ENCODE assay signal across 8 cellular contexts in the genomic region with DNA sequence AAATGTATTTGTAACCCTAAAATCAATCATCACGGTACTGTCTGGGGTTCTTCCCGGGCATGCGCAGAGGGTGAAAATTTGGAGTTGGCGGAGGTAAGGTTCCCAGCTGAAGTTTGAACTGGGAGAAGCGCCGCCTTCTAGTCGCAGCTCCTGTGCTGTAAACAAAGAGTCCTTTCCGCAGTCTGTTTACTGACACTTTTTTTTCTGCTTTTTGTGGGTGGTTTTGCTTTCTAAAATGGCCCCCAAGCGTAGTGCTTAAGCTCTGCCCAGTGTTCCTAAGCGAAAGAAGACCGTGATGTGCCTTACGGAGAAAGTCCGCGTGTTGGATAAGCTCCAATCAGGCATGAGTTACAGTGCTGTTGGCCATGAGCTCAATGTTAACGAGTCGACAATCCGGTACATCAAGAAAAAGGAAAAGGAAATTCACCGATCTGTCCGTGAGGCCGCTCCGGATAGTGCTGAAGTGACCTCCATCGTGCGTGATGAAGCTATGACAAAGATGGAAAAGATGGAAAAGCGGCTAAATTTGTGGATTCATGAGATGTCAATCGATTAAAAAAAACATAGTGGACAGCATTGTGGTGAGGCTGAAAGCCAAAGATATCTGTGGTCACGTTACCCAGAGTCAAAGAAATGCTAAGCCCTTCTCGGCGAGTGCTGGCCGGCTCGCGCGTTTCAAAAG. TPM values are rescaled to one million over a fixed set of nuclear protein-coding genes. Genes with fewer than 3 reads are reported as not detected.
DNase-seq lines count a peak whose midpoint lies in the region; ATAC-seq and TF ChIP-seq lines count a peak whose summit lies in the region.

No MANE protein-coding gene starts in this region.

- H3K36me3 Mint-ChIP-seq in T-helper 17 cell (ENCODE audit: low read depth): peaks cover 8% of the 10 kb centered on the region
- H3K36me3 Mint-ChIP-seq in effector memory CD8-positive, alpha-beta T cell (ENCODE audit: insufficient read depth): peaks cover 39% of the 10 kb centered on the region

- H3K4me1 ChIP-seq in suprapubic skin: peaks cover 18% of the 10 kb centered on the region

- peaks cover 20% of the 10 kb centered on the region for H3K4me1 Mint-ChIP-seq in T-helper 17 cell
- H3K4me1 Mint-ChIP-seq in effector memory CD8-positive, alpha-beta T cell (ENCODE audit: low read depth in 2 of 2): peaks cover 13 to 25% of the 10 kb centered on the region in 2 donors

- peak overlapping the region; percentile 100 for H3K27ac ChIP-seq in suprapubic skin

- no peaks in the 10 kb centered on the region for H3K27me3 Mint-ChIP-seq in T-helper 17 cell
- H3K27me3 Mint-ChIP-seq in effector memory CD8-positive, alpha-beta T cell: no peaks in the 10 kb centered on the region

- peak overlapping the region; percentile 74 for H3K4me3 ChIP-seq in suprapubic skin

- TF ChIP-seq CTCF in AG09319 (IDR thresholded peaks at IDR 0.05; ENCODE audit: low read depth, low read length) (no peak), GM13977 (IDR thresholded peaks at IDR 0.05; ENCODE audit: extremely low read depth, insufficient read depth, missing control alignments) (no peak), suprapubic skin (IDR thresholded peaks at IDR 0.05) (no peak)

- no peaks in the 10 kb centered on the region for H3K27me3 ChIP-seq in suprapubic skin

- TF ChIP-seq POLR2A in suprapubic skin (IDR thresholded peaks at IDR 0.05): peak in 1 of 2 donors; percentile 38

- peak overlapping the region; percentile 93 for H3K4me3 Mint-ChIP-seq in T-helper 17 cell
- H3K4me3 Mint-ChIP-seq in effector memory CD8-positive, alpha-beta T cell: peak overlapping the region; percentile 90 to 94

- in situ Hi-C loops in GM13977 (cut with MboI; ENCODE audit: low pct_unique_long_range_greater_than_20kb, low sequenced_read_pairs, unreplicated experiment): no loop called here

- H3K36me3 ChIP-seq in suprapubic skin: no peaks in the 10 kb centered on the region

- 1% methylated on average over 32 of the region's 32 CpGs for WGBS in suprapubic skin

- H3K9me3 ChIP-seq in T-helper 17 cell (ENCODE audit: control insufficient read depth, low read length, poor library complexity, severe bottlenecking) (no peaks in the 10 kb centered on the region), suprapubic skin (no peaks in the 10 kb centered on the region)

- peaks cover 0 to 3% of the 10 kb centered on the region in 2 donors for H3K9me3 Mint-ChIP-seq in effector memory CD8-positive, alpha-beta T cell

- H3K27ac Mint-ChIP-seq in T-helper 17 cell: peak overlapping the region; percentile 98
- H3K27ac Mint-ChIP-seq in effector memory CD8-positive, alpha-beta T cell: peak overlapping the region; percentile 99

- ATAC-seq in HG02798 (IDR thresholded peaks at IDR 0.05; ENCODE audit: poor library complexity, unreplicated experiment) (peak; percentile 75), T-helper 17 cell (peak; percentile 79)
- peak; percentile 70 for ATAC-seq in effector memory CD8-positive, alpha-beta T cell (replicated peaks)

- TF ChIP-seq EP300 in suprapubic skin (IDR thresholded peaks at IDR 0.05): no peak

- peak; percentile 82 for DNase-seq in AG09319 (ENCODE audit: extremely low read depth, low read depth)
- peak; percentile 83 for DNase-seq in GM13977 (ENCODE audit: low spot score)
- DNase-seq in NCI-H128 (lab: John Stamatoyannopoulos, UW; ENCODE audit: unreplicated experiment): peak; percentile 64
- peak in 2 of 3 donors; percentile 57 to 68 for DNase-seq in T-helper 17 cell
- peak in 2 of 3 experiments; percentile 69 to 70 for DNase-seq in effector memory CD8-positive, alpha-beta T cell
- peak; percentile 97 to 98 for DNase-seq in lung microvascular endothelial cell (ENCODE audit: low read depth in 2 of 2)
- peak; percentile 81 to 85 for DNase-seq in suprapubic skin (ENCODE audit: low spot score in 2 of 2)

RNA-seq across cellular contexts. Expression of a gene that starts 0.6 kb away (rescaled TPM):
- 10 to 100 TPM; 33.6 to 34.7 TPM for total RNA-seq in T-helper 17 cell
- 40.9 and 46.2 TPM in 2 replicates for total RNA-seq in lung microvascular endothelial cell
- total RNA-seq in suprapubic skin: 10 to 100 TPM; 36.7 to 81.4 (median 48.2) TPM

RNA-seq across cellular contexts. Expression of a gene that starts 30.6 kb away (rescaled TPM):
- total RNA-seq in T-helper 17 cell (10 to 100 TPM; 39.7 to 46.5 TPM), lung microvascular endothelial cell (25.5 and 43.1 TPM in 2 replicates), suprapubic skin (10 to 100 TPM; 15.8 to 17.5 (median 16.5) TPM)

Comparison
In these comparisons a context has a peak if more than half of its experiments do, and no peak if none do; other contexts are left out.
1. Peak in every context shown above with its lines: DNase-seq, ATAC-seq, H3K4me3 ChIP-seq and H3K27ac ChIP-seq.